Comparison of ENCODE assay signal across 26 cellular contexts in genomic region chr3:78186404-78186803, GRCh38.
"Had no signal": no experiment of that assay in that cellular context is flagged by ENCODE, and none has a peak within 500 bp of the region (broad histone marks: within the 10 kb centered on the region; RNA-seq: fewer than 3 reads in every experiment).

No MANE protein-coding gene starts in this region.

- H3K27me3 Mint-ChIP-seq: activated naive CD8-positive, alpha-beta T cell treated with anti-CD3 and anti-CD28 coated beads for 36 hours; naive B cell had no signal

- H3K36me3 Mint-ChIP-seq: activated naive CD8-positive, alpha-beta T cell treated with anti-CD3 and anti-CD28 coated beads for 36 hours had no signal

- H3K4me1 ChIP-seq: adrenal gland, body of pancreas, gastroesophageal sphincter, left lung, pancreas, prostate gland, testis, transverse colon had no signal

- H3K4me3 ChIP-seq: adrenal gland, body of pancreas, coronary artery, dorsolateral prefrontal cortex, gastroesophageal sphincter, left lung, pancreas, prostate gland, testis, transverse colon had no signal

- H3K36me3 ChIP-seq: adrenal gland, gastroesophageal sphincter, left lung, pancreas, prostate gland, transverse colon had no signal

- H3K4me3 Mint-ChIP-seq: activated naive CD4-positive, alpha-beta T cell treated with anti-CD3 and anti-CD28 coated beads for 36 hours; activated naive CD8-positive, alpha-beta T cell treated with anti-CD3 and anti-CD28 coated beads for 36 hours; naive B cell had no signal

- H3K27ac ChIP-seq: adrenal gland, body of pancreas, coronary artery, dorsolateral prefrontal cortex, gastroesophageal sphincter, left lung, pancreas, prostate gland, testis, transverse colon had no signal

- H3K9me3 ChIP-seq: adrenal gland, body of pancreas, pancreas, prostate gland, testis had no signal

- DNase-seq: activated CD4-positive, alpha-beta T cell treated with anti-CD3 and anti-CD28 coated beads for 4 hours; activated CD4-positive, alpha-beta T cell treated with anti-CD3 and anti-CD28 coated beads, Interleukin-2, amount 50 U/mL, for 4 hours; activated effector memory CD4-positive, alpha-beta T cell treated with Interleukin-2 at 50 U/mL for 16 hours; activated naive CD4-positive, alpha-beta T cell treated with anti-CD3 and anti-CD28 coated beads for 36 hours; activated naive CD8-positive, alpha-beta T cell treated with anti-CD3 and anti-CD28 coated beads for 36 hours; activated T-cell treated with anti-CD3 and anti-CD28 coated beads for 4 hours; adrenal gland; aorta; body of pancreas; dorsolateral prefrontal cortex; effector memory CD4-positive, alpha-beta T cell; erythroblast; head of caudate nucleus; kidney glomerular epithelial cell; left lung; naive B cell; nucleus accumbens; pancreas; retina; stimulated activated CD4-positive, alpha-beta T cell treated with anti-CD3 and anti-CD28 coated beads, Interleukin-2, amount 100 ng/mL, for 48 hours; stimulated activated naive CD8-positive, alpha-beta T cell treated with anti-CD3 and anti-CD28 coated beads, Interleukin-15, Interleukin-2, amounts not matched to agents 100 U/mL and 50 U/mL, for 24 hours; testis; transverse colon had no signal

- FAIRE-seq: pancreas had no signal

- H3K4me1 Mint-ChIP-seq: activated naive CD8-positive, alpha-beta T cell treated with anti-CD3 and anti-CD28 coated beads for 36 hours; naive B cell had no signal

- ATAC-seq: body of pancreas; gastroesophageal sphincter; left lung; pancreas; stimulated activated naive CD8-positive, alpha-beta T cell treated with anti-CD3 and anti-CD28 coated beads, Interleukin-15, Interleukin-2, amounts not matched to agents 100 U/mL and 50 U/mL, for 24 hours had no signal

- H3K27ac Mint-ChIP-seq: activated naive CD4-positive, alpha-beta T cell treated with anti-CD3 and anti-CD28 coated beads for 36 hours; activated naive CD8-positive, alpha-beta T cell treated with anti-CD3 and anti-CD28 coated beads for 36 hours; naive B cell had no signal

- H3K27me3 ChIP-seq: adrenal gland, body of pancreas, gastroesophageal sphincter, left lung, pancreas, testis, transverse colon had no signal
